Comparison of ENCODE assay signal across 16 cellular contexts in genomic region chr18:32310119-32310518, GRCh38.
DNase-seq lines count a peak whose midpoint lies in the region; ATAC-seq and TF ChIP-seq lines count a peak whose summit lies in the region.
"Had no signal": no experiment of that assay in that cellular context is flagged by ENCODE, and none has a peak within 500 bp of the region (broad histone marks: within the 10 kb centered on the region; RNA-seq: fewer than 3 reads in every experiment).

No MANE protein-coding gene starts in this region.

- H3K9me3 ChIP-seq in lower lobe of right lung, result no peaks in the 10 kb centered on the region
- no peaks in the 10 kb centered on the region for H3K9me3 ChIP-seq in thoracic aorta

- H3K27ac ChIP-seq in coronary artery (peak overlapping the region; percentile 48 to 68), lower lobe of right lung (no peak overlapping the region), thoracic aorta (peak overlapping the region; percentile 2 to 69)

- ATAC-seq in lower lobe of right lung, result peak; percentile 29 to 34
- ATAC-seq in thoracic aorta (ENCODE audit: insufficient number of reproducible peaks, low FRiP score, low read depth), result peak; percentile 58
- no peak for ATAC-seq in HG02840 (IDR thresholded peaks at IDR 0.05; ENCODE audit: low FRiP score, unreplicated experiment)
- ATAC-seq: activated T-helper 17 cell treated with anti-CD3 and anti-CD28 coated beads, Interleukin-2, amount 50 U/mL, for 72 hours; stimulated activated naive CD8-positive, alpha-beta T cell treated with anti-CD3 and anti-CD28 coated beads, Interleukin-15, amount 100 ng/mL, for 72 hours had no signal

- DNase-seq in NCI-H2227 (lab: John Stamatoyannopoulos, UW; ENCODE audit: unreplicated experiment) (peak; percentile 41), NCI-H2227 treated with DMSO at 0.1 percent for 48 hours (lab: John Stamatoyannopoulos, UW) (no peak), coronary artery (ENCODE audit: low spot score) (no peak), lower lobe of right lung (no peak), thoracic aorta (ENCODE audit: low spot score) (no peak), NCI-H2107 (lab: John Stamatoyannopoulos, UW) (no peak)
- DNase-seq in activated CD4-positive, alpha-beta T cell treated with anti-CD3 and anti-CD28 coated beads, Interleukin-2, amount 50 U/mL, for 48 hours, result no peak
- DNase-seq: endodermal cell; KBM-7; kidney glomerular epithelial cell; NCI-H1694; NCI-H82; SHP77 treated with DMSO at 0.1 percent for 48 hours; stimulated activated naive CD8-positive, alpha-beta T cell treated with anti-CD3 and anti-CD28 coated beads, Interleukin-15, amount 100 ng/mL, for 72 hours had no signal

- no peaks in the 10 kb centered on the region for H3K27me3 ChIP-seq in lower lobe of right lung (ENCODE audit: low read depth)
- H3K27me3 ChIP-seq in thoracic aorta (replicated peaks; ENCODE audit: insufficient read depth), result no peaks in the 10 kb centered on the region

- no peak for TF ChIP-seq CTCF in coronary artery (IDR thresholded peaks at IDR 0.05)
- TF ChIP-seq CTCF in lower lobe of right lung (IDR thresholded peaks at IDR 0.05), result no peak
- no peak for TF ChIP-seq CTCF in thoracic aorta (IDR thresholded peaks at IDR 0.05)

- intact Hi-C loops in lower lobe of right lung (cut with DNase I), result no loop called here

- peaks cover 5% of the 10 kb centered on the region for H3K4me1 ChIP-seq in lower lobe of right lung
- peaks cover 22 to 25% of the 10 kb centered on the region in 2 donors for H3K4me1 ChIP-seq in thoracic aorta (ENCODE audit: control insufficient read depth in 1 of 2, low read depth in 2 of 2)

- H3K4me3 ChIP-seq in coronary artery (peak overlapping the region; percentile 2), lower lobe of right lung (no peak overlapping the region), thoracic aorta (no peak overlapping the region)

- H3K36me3 ChIP-seq in lower lobe of right lung (no peaks in the 10 kb centered on the region), thoracic aorta (no peaks in the 10 kb centered on the region)
